ENCODE assay signal across 10 cellular contexts in genomic region chr5:138724470-138725146, GRCh38. TPM values are rescaled to one million over a fixed set of nuclear protein-coding genes. Genes with fewer than 3 reads are reported as not detected.
DNase-seq lines count a peak whose midpoint lies in the region; ATAC-seq and TF ChIP-seq lines count a peak whose summit lies in the region.
"Had no signal": no experiment of that assay in that cellular context is flagged by ENCODE, and none has a peak within 500 bp of the region (broad histone marks: within the 10 kb centered on the region; RNA-seq: fewer than 3 reads in every experiment).

No MANE protein-coding gene starts in this region.

- WGBS in hepatocyte (ENCODE audit: low lambda C conversion rate, missing lambda C conversion rate), result 74% methylated on average over 5 of the region's 5 CpGs

- H3K9me2 ChIP-seq in hepatocyte (replicated peaks; ENCODE audit: insufficient read depth), result no peaks in the 10 kb centered on the region

- H3K9me3 ChIP-seq in adipocyte (ENCODE audit: control insufficient read depth, low read length) (no peaks in the 10 kb centered on the region), hepatocyte (ENCODE audit: low read depth) (no peaks in the 10 kb centered on the region)

- H3K27me3 ChIP-seq in adipocyte (replicated peaks; ENCODE audit: control insufficient read depth, insufficient read depth, low read length) (peaks cover 18% of the 10 kb centered on the region), hepatocyte (no peaks in the 10 kb centered on the region)

- peak; percentile 79 for DNase-seq in LHCN-M2 (ENCODE audit: low read depth)
- peak; percentile 76 for DNase-seq in adipocyte (ENCODE audit: low read depth)
- no peak for DNase-seq in hepatocyte (ENCODE audit: low spot score)
- peak in 13 of 49 donors; percentile 1 to 42 (median 13) for DNase-seq in substantia nigra (lab: John Stamatoyannopoulos, UW)
- no peak for DNase-seq in activated naive CD4-positive, alpha-beta T cell treated with anti-CD3 and anti-CD28 coated beads, Interleukin-2, amount 50 U/mL, for 72 hours (ENCODE audit: low spot score in 2 of 2)
- DNase-seq in GM20000 (ENCODE audit: low spot score), result no peak
- DNase-seq: activated CD4-positive, alpha-beta T cell treated with anti-CD3 and anti-CD28 coated beads, Interleukin-2, amount 50 U/mL, for 48 hours; NCI-H1930 had no signal

- no peaks in the 10 kb centered on the region for H3K9me3 Mint-ChIP-seq in activated naive CD4-positive, alpha-beta T cell treated with anti-CD3 and anti-CD28 coated beads, Interleukin-2, amount 50 U/mL, for 72 hours
- H3K9me3 Mint-ChIP-seq: natural killer cell treated with Interleukin-12 subunit alpha and Interleukin-12 subunit beta and Interleukin-15 and Interleukin-18, amount 100 ng/mL, for 72 hours had no signal

- H2AFZ ChIP-seq in hepatocyte, result no peak overlapping the region

- H3K9ac ChIP-seq in adipocyte (ENCODE audit: low read length), result no peak overlapping the region

- H3K36me3 Mint-ChIP-seq in activated naive CD4-positive, alpha-beta T cell treated with anti-CD3 and anti-CD28 coated beads, Interleukin-2, amount 50 U/mL, for 72 hours, result no peaks in the 10 kb centered on the region
- H3K36me3 Mint-ChIP-seq: natural killer cell treated with Interleukin-12 subunit alpha and Interleukin-12 subunit beta and Interleukin-15 and Interleukin-18, amount 100 ng/mL, for 72 hours had no signal

- H3K4me3 ChIP-seq in adipocyte (ENCODE audit: low read length), result no peak overlapping the region
- no peak overlapping the region for H3K4me3 ChIP-seq in hepatocyte

- H3K27ac Mint-ChIP-seq in activated naive CD4-positive, alpha-beta T cell treated with anti-CD3 and anti-CD28 coated beads, Interleukin-2, amount 50 U/mL, for 72 hours, result no peak overlapping the region
- H3K27ac Mint-ChIP-seq: natural killer cell treated with Interleukin-12 subunit alpha and Interleukin-12 subunit beta and Interleukin-15 and Interleukin-18, amount 100 ng/mL, for 72 hours had no signal

- TF ChIP-seq CTCF in hepatocyte (IDR thresholded peaks at IDR 0.05; ENCODE audit: poor library complexity) (no peak), GM20000 (IDR thresholded peaks at IDR 0.05; ENCODE audit: extremely low read depth, missing control alignments) (no peak)

- H3K36me3 ChIP-seq in adipocyte (ENCODE audit: control insufficient read depth, insufficient read depth, low read length, severe bottlenecking) (no peaks in the 10 kb centered on the region), hepatocyte (replicated peaks; ENCODE audit: insufficient read depth, low read depth) (no peaks in the 10 kb centered on the region)

- H4K20me1 ChIP-seq in hepatocyte (ENCODE audit: insufficient read depth, poor library complexity, severe bottlenecking), result no peaks in the 10 kb centered on the region

- H3K4me1 ChIP-seq in adipocyte (ENCODE audit: control insufficient read depth, insufficient read depth, low read length), result peaks cover 23% of the 10 kb centered on the region
- H3K4me1 ChIP-seq in hepatocyte (ENCODE audit: insufficient read depth), result peaks cover 21% of the 10 kb centered on the region

- no peak for ATAC-seq in activated naive CD4-positive, alpha-beta T cell treated with anti-CD3 and anti-CD28 coated beads, Interleukin-2, amount 50 U/mL, for 72 hours
- ATAC-seq in GM21786 (IDR thresholded peaks at IDR 0.05; ENCODE audit: unreplicated experiment), result no peak
- ATAC-seq: natural killer cell treated with Interleukin-12 subunit alpha and Interleukin-12 subunit beta and Interleukin-15 and Interleukin-18, amount 100 ng/mL, for 72 hours had no signal

- H3K27ac ChIP-seq in hepatocyte, result peak overlapping the region; percentile 85
- H3K27ac ChIP-seq in substantia nigra (ENCODE audit: low read depth, low read length, poor library complexity, severe bottlenecking), result peak overlapping the region; percentile 30

- peak overlapping the region; percentile 18 for H3K4me2 ChIP-seq in hepatocyte

- no peaks in the 10 kb centered on the region for H3K79me2 ChIP-seq in hepatocyte

RNA-seq across cellular contexts. Expression of gene CTNNA1, which starts 28.6 kb away (rescaled TPM):
- total RNA-seq in LHCN-M2 (2014; rRNA removed) (225 and 232 TPM in 2 replicates), hepatocyte (335 and 349 TPM in 2 replicates)
- polyA plus RNA-seq in LHCN-M2 (2012), result 195 TPM
- polyA plus RNA-seq in hepatocyte, result 134 and 152 TPM in 2 replicates
- 100 to 1,000 TPM in 1 of 2 donors, 10 to 100 TPM in 1; 89.2 to 224 TPM for total RNA-seq in activated naive CD4-positive, alpha-beta T cell treated with anti-CD3 and anti-CD28 coated beads, Interleukin-2, amount 50 U/mL, for 72 hours

Comparison
In these comparisons a context has a peak if more than half of its experiments do, and no peak if none do; other contexts are left out.
1. DNase-seq: peak in LHCN-M2 (single experiment) and adipocyte (single experiment); none in hepatocyte (single experiment), activated naive CD4-positive, alpha-beta T cell treated with anti-CD3 and anti-CD28 coated beads, Interleukin-2, amount 50 U/mL, for 72 hours (0 of 2) and GM20000 (single experiment).